In genomic region chr14:103691655-103692054, GRCh38 we compare ENCODE assay signal across 8 cellular contexts. TPM values are rescaled to one million over a fixed set of nuclear protein-coding genes. Genes with fewer than 3 reads are reported as not detected.
DNase-seq lines count a peak whose midpoint lies in the region; ATAC-seq and TF ChIP-seq lines count a peak whose summit lies in the region.
"Not testable (repeated sequence)": the region's sequence is repeated elsewhere in the genome, so short reads cannot be mapped to it uniquely, and the experiment has no call there.

No MANE protein-coding gene starts in this region.

- peak; percentile 58 for ATAC-seq in GM18873 (IDR thresholded peaks at IDR 0.05; ENCODE audit: low FRiP score, unreplicated experiment)
- ATAC-seq in GM19467 (IDR thresholded peaks at IDR 0.05; ENCODE audit: unreplicated experiment): peak; percentile 54
- peak; percentile 45 for ATAC-seq in HG02571 (IDR thresholded peaks at IDR 0.05; ENCODE audit: unreplicated experiment)
- peak; percentile 62 for ATAC-seq in HG03045 (IDR thresholded peaks at IDR 0.05; ENCODE audit: unreplicated experiment)
- ATAC-seq in HG03378 (IDR thresholded peaks at IDR 0.05; ENCODE audit: unreplicated experiment): peak; percentile 53
- ATAC-seq in stimulated activated naive B cell treated with anti-CD40 and anti-IgM and Interleukin-4, amounts not matched to agents 10 μg/mL and 1 μg/mL and 100 μg/mL, for 72 hours (replicated peaks): peak; percentile 81 to 85

- not testable (repeated sequence) for TF ChIP-seq POLR2A in Peyer's patch (IDR thresholded peaks at IDR 0.05)

- H3K4me3 Mint-ChIP-seq in stimulated activated naive B cell treated with anti-CD40 and anti-IgM and Interleukin-4, amounts not matched to agents 10 μg/mL and 1 μg/mL and 100 μg/mL, for 72 hours: peak overlapping the region; percentile 53 to 67

- peak in 2 of 3 donors; percentile 74 to 78 for DNase-seq in Peyer's patch
- peak; percentile 47 for DNase-seq in stimulated activated naive B cell treated with anti-CD40 and anti-IgM and Interleukin-4, amounts not matched to agents 10 μg/mL and 1 μg/mL and 100 μg/mL, for 72 hours

- peaks cover 36 to 37% of the 10 kb centered on the region in 2 donors for H3K36me3 Mint-ChIP-seq in stimulated activated naive B cell treated with anti-CD40 and anti-IgM and Interleukin-4, amounts not matched to agents 10 μg/mL and 1 μg/mL and 100 μg/mL, for 72 hours

- peak overlapping the region; percentile 20; the same call in 1 of the 2 replicates for H3K4me3 ChIP-seq in GM08714 (ENCODE audit: low read length)
- H3K4me3 ChIP-seq in Peyer's patch: not testable (repeated sequence)

- H3K9me3 Mint-ChIP-seq in stimulated activated naive B cell treated with anti-CD40 and anti-IgM and Interleukin-4, amounts not matched to agents 10 μg/mL and 1 μg/mL and 100 μg/mL, for 72 hours: not testable (repeated sequence)

- not testable (repeated sequence) for H3K27me3 ChIP-seq in Peyer's patch

- peak overlapping the region; percentile 90 for H3K27ac Mint-ChIP-seq in stimulated activated naive B cell treated with anti-CD40 and anti-IgM and Interleukin-4, amounts not matched to agents 10 μg/mL and 1 μg/mL and 100 μg/mL, for 72 hours

- peaks cover 0 to 11% (median 3%) of the 10 kb centered on the region in 4 donors for H3K4me1 ChIP-seq in Peyer's patch

- H3K27me3 Mint-ChIP-seq in stimulated activated naive B cell treated with anti-CD40 and anti-IgM and Interleukin-4, amounts not matched to agents 10 μg/mL and 1 μg/mL and 100 μg/mL, for 72 hours: not testable (repeated sequence)

- TF ChIP-seq CTCF in Peyer's patch (IDR thresholded peaks at IDR 0.05): not testable (repeated sequence)

- not testable (repeated sequence) for H3K9me3 ChIP-seq in Peyer's patch

- peak overlapping the region in 1 of 4 donors; percentile 66 for H3K27ac ChIP-seq in Peyer's patch

- H3K36me3 ChIP-seq in Peyer's patch: peaks cover 0 to 79% (median 0%) of the 10 kb centered on the region in 3 donors

- peaks cover 36 to 66% of the 10 kb centered on the region in 2 donors for H3K4me1 Mint-ChIP-seq in stimulated activated naive B cell treated with anti-CD40 and anti-IgM and Interleukin-4, amounts not matched to agents 10 μg/mL and 1 μg/mL and 100 μg/mL, for 72 hours

RNA-seq across cellular contexts. Expression of gene XRCC3, which starts 23.6 kb away (rescaled TPM):
- 10 to 100 TPM; 11.6 to 42.9 (median 16.2) TPM for total RNA-seq in Peyer's patch

RNA-seq across cellular contexts. Expression of gene ZFYVE21, which starts 24.0 kb away (rescaled TPM):
- 10 to 100 TPM; 40.3 to 81.2 (median 59.0) TPM for total RNA-seq in Peyer's patch
